In the genomic region with DNA sequence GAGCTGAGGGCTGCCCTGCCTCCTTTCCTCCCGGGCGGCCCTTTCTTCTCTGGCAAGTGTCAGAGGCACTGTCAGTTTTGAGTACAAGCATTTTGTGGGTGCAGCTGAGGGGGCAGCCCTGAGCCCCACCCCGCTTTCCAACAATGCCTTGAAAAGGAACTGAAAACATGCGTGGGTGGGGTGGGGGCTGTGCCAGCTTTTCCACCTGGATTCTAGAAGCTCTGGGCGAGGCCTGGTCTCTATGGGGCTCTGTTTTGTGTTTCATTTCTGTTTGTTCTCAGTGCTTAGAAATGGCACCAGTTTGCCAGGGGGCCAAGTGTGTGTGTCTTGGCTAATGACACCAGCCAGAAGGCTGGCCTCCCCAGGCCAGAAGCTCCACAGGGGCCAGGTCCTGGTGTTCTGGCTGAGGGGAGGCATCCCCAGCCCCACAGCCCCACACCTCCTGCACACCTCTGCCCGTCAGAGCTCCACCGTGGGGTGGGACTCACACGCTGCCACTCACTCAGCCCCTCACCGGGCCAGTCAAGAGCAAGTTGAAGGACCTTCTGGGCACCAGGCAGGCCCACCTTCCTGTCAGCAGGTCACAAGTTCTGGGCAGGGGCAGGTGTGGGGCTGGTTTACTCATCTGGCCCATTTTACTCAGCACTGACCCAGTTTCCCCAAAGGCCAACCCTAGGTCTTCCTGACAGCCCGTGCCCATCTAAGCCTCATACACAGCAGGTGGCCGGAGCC, we compare ENCODE assay signal across 19 cellular contexts.
A peak's percentile ranks its signal among the peaks of the same experiment; 100 is the strongest.
DNase-seq lines count a peak whose midpoint lies in the region; ATAC-seq and TF ChIP-seq lines count a peak whose summit lies in the region.
"Had no signal": no experiment of that assay in that cellular context is flagged by ENCODE, and none has a peak within 500 bp of the region (broad histone marks: within the 10 kb centered on the region; RNA-seq: fewer than 3 reads in every experiment).

No MANE protein-coding gene starts in this region.

- no peaks in the 10 kb centered on the region for H3K23me2 ChIP-seq in H9 (ENCODE audit: insufficient read length, low read depth, low read length, poor library complexity, severe bottlenecking)

- no peaks in the 10 kb centered on the region for H3K36me3 ChIP-seq in osteoblast (ENCODE audit: insufficient read depth, low read length)
- H3K36me3 ChIP-seq: colonic mucosa, SJCRH30 had no signal

- no peak overlapping the region for H3K56ac ChIP-seq in H9 (ENCODE audit: insufficient read length, low read depth, low read length)

- H2BK5ac ChIP-seq in H9 (ENCODE audit: insufficient read length, low read length) = no peak overlapping the region

- H3K4me1 ChIP-seq in osteoblast (ENCODE audit: insufficient read depth, low read length) (no peaks in the 10 kb centered on the region), H9 (ENCODE audit: insufficient read depth, low read length) (peaks cover 5% of the 10 kb centered on the region; the same call in 1 of the 2 replicates)
- H3K4me1 ChIP-seq: colonic mucosa had no signal

- no peak overlapping the region for H2BK20ac ChIP-seq in H9 (ENCODE audit: low read depth, low read length, poor library complexity, severe bottlenecking)

- no peak overlapping the region for H3K9ac ChIP-seq in H9 (ENCODE audit: extremely low read depth, insufficient read length, low read length)

- CTCF ChIA-PET in RWPE1 (lab: Yijun Ruan, JAX) = interaction anchor here (0.6 to 0.7 kb wide), 3 partner anchors 24 to 486 kb away, joined by 3 read pairs; no protein-coding TSS in a partner anchor

- peak overlapping the region; percentile 5; the same call in 1 of the 2 replicates for H3K27ac ChIP-seq in RWPE1
- no peak overlapping the region for H3K27ac ChIP-seq in osteoblast (ENCODE audit: low read depth, low read length)
- H3K27ac ChIP-seq in substantia nigra (ENCODE audit: low read depth, low read length, poor library complexity, severe bottlenecking) = peak overlapping the region; percentile 99
- H3K27ac ChIP-seq in H9 (ENCODE audit: insufficient read length, low read depth, low read length) = no peak overlapping the region
- H3K27ac ChIP-seq: colonic mucosa, neutrophil, SJCRH30 had no signal

- H3T11ph ChIP-seq in H9 (ENCODE audit: low read length) = no peak overlapping the region

- peak overlapping the region; percentile 39 for H3K4me3 Mint-ChIP-seq in dendritic cell treated with granulocyte-macrophage colony-stimulating factor and Interleukin-4, amounts not matched to agents 40 ng/mL and 50 ng/mL, for 4 days
- H3K4me3 Mint-ChIP-seq in H9 = no peak overlapping the region
- H3K4me3 Mint-ChIP-seq: activated CD4-positive, alpha-beta memory T cell treated with anti-CD3 and anti-CD28 coated beads for 36 hours; mesothelial cell of epicardium had no signal

- no peak overlapping the region for H3K23ac ChIP-seq in H9 (ENCODE audit: insufficient read length, low read depth, low read length)

- no peak overlapping the region; the same call in 1 of the 2 replicates for H3K14ac ChIP-seq in H9 (ENCODE audit: insufficient read depth, low read length)

- DNase-seq in RWPE1 (ENCODE audit: low spot score) (no peak), osteoblast (ENCODE audit: insufficient read length, low spot score, missing footprints) (peak; percentile 72), substantia nigra (lab: John Stamatoyannopoulos, UW) (peak in 1 of 49 donors; percentile 71), H9 (no peak), middle frontal gyrus (ENCODE audit: extremely low spot score, low spot score) (no peak), NCI-H82 (lab: John Stamatoyannopoulos, UW) (no peak)
- DNase-seq: activated CD4-positive, alpha-beta memory T cell treated with anti-CD3 and anti-CD28 coated beads for 36 hours; activated naive CD4-positive, alpha-beta T cell treated with anti-CD3 and anti-CD28 coated beads, Interleukin-2, amount 50 U/mL, for 16 hours; activated T-cell treated with anti-CD3 and anti-CD28 coated beads, Interleukin-2, amount 50 U/mL, for 1 hour; colonic mucosa; NCI-H1694 treated with DMSO at 0.1 percent for 48 hours; PC-3; SJCRH30; T-helper 2 cell had no signal

- H3K4me2 ChIP-seq in osteoblast (ENCODE audit: insufficient read depth, low read length) (no peak overlapping the region), H9 (ENCODE audit: insufficient read depth, insufficient read length, low read length) (no peak overlapping the region)

- no CpG with 5 or more reads among the region's 11 CpGs for WGBS in H9 (ENCODE audit: extremely low coverage, insufficient read length, low lambda C conversion rate)

- POLR2A ChIA-PET in RWPE1 (lab: Yijun Ruan, JAX; ENCODE audit: low non-redundant PET) = no interaction called here

- H3K36me3 Mint-ChIP-seq in dendritic cell treated with granulocyte-macrophage colony-stimulating factor and Interleukin-4, amounts not matched to agents 40 ng/mL and 50 ng/mL, for 4 days (ENCODE audit: low read depth) = peaks cover 11% of the 10 kb centered on the region
- peaks cover 5 to 10% (median 5%) of the 10 kb centered on the region in 3 experiments; a peak in 4 of 7 replicates for H3K36me3 Mint-ChIP-seq in H9 (ENCODE audit: insufficient read depth in 1 of 3, low read depth in 3 of 3)
- H3K36me3 Mint-ChIP-seq: activated CD4-positive, alpha-beta memory T cell treated with anti-CD3 and anti-CD28 coated beads for 36 hours had no signal

- no peak for TF ChIP-seq CTCF in RWPE1 (conservative IDR thresholded peaks at IDR 0.05; ENCODE audit: low read depth)
- TF ChIP-seq CTCF in osteoblast (IDR thresholded peaks at IDR 0.05; ENCODE audit: extremely low read depth, low read depth, low read length) = no peak
- no peak for TF ChIP-seq CTCF in H9 (conservative IDR thresholded peaks at IDR 0.05)

- H4K91ac ChIP-seq in H9 (ENCODE audit: insufficient read length, low read depth, low read length) = no peak overlapping the region

- H4K5ac ChIP-seq in H9 (ENCODE audit: insufficient read length, low read depth, low read length) = no peak overlapping the region

- H3K4ac ChIP-seq in H9 (ENCODE audit: low read depth, low read length) = no peak overlapping the region

- no peaks in the 10 kb centered on the region for H4K20me1 ChIP-seq in osteoblast (ENCODE audit: insufficient read depth, low read length)
- H4K20me1 ChIP-seq in H9 (ENCODE audit: control insufficient read depth, insufficient read depth, insufficient read length) = no peaks in the 10 kb centered on the region

- H3K9me3 Mint-ChIP-seq in dendritic cell treated with granulocyte-macrophage colony-stimulating factor and Interleukin-4, amounts not matched to agents 40 ng/mL and 50 ng/mL, for 4 days = no peaks in the 10 kb centered on the region
- peaks cover 3 to 7% of the 10 kb centered on the region in 2 experiments; a peak in 3 of 5 replicates for H3K9me3 Mint-ChIP-seq in H9
- H3K9me3 Mint-ChIP-seq: activated CD4-positive, alpha-beta memory T cell treated with anti-CD3 and anti-CD28 coated beads for 36 hours had no signal

- no peak overlapping the region for H2BK12ac ChIP-seq in H9 (ENCODE audit: insufficient read length, low read depth, low read length)

- peaks cover 6% of the 10 kb centered on the region for H3K27me3 Mint-ChIP-seq in dendritic cell treated with granulocyte-macrophage colony-stimulating factor and Interleukin-4, amounts not matched to agents 40 ng/mL and 50 ng/mL, for 4 days
- peaks cover 2% of the 10 kb centered on the region for H3K27me3 Mint-ChIP-seq in H9 (ENCODE audit: low read depth)
- H3K27me3 Mint-ChIP-seq: activated CD4-positive, alpha-beta memory T cell treated with anti-CD3 and anti-CD28 coated beads for 36 hours had no signal

- intact Hi-C loops in dendritic cell treated with granulocyte-macrophage colony-stimulating factor and Interleukin-4, amounts not matched to agents 40 ng/mL and 50 ng/mL, for 4 days (cut with micrococcal nuclease) = no loop called here

- ATAC-seq in HG02970 (IDR thresholded peaks at IDR 0.05; ENCODE audit: low FRiP score, unreplicated experiment) = no peak
- ATAC-seq: K562, PC-3 had no signal

- H3K79me2 ChIP-seq in osteoblast (ENCODE audit: insufficient read depth, low read length) (no peaks in the 10 kb centered on the region), H9 (ENCODE audit: insufficient read depth, low read length) (no peaks in the 10 kb centered on the region)

- H3K18ac ChIP-seq in H9 (ENCODE audit: insufficient read length, low read depth, low read length) = no peak overlapping the region

- no peak overlapping the region for H2AK5ac ChIP-seq in H9 (ENCODE audit: insufficient read length, low read length)

- peak overlapping the region; percentile 81 for H3K27ac Mint-ChIP-seq in dendritic cell treated with granulocyte-macrophage colony-stimulating factor and Interleukin-4, amounts not matched to agents 40 ng/mL and 50 ng/mL, for 4 days
- no peak overlapping the region for H3K27ac Mint-ChIP-seq in H9
- H3K27ac Mint-ChIP-seq: activated CD4-positive, alpha-beta memory T cell treated with anti-CD3 and anti-CD28 coated beads for 36 hours; mesothelial cell of epicardium had no signal

- H2BK120ac ChIP-seq in H9 (ENCODE audit: low read depth, low read length, poor library complexity, severe bottlenecking) = no peak overlapping the region

- H2BK15ac ChIP-seq in H9 (ENCODE audit: low read depth, low read length) = no peak overlapping the region

- peaks cover 47% of the 10 kb centered on the region for H3K4me1 Mint-ChIP-seq in dendritic cell treated with granulocyte-macrophage colony-stimulating factor and Interleukin-4, amounts not matched to agents 40 ng/mL and 50 ng/mL, for 4 days (ENCODE audit: low read depth)
- peaks cover 15 to 18% of the 10 kb centered on the region in 2 experiments for H3K4me1 Mint-ChIP-seq in H9

- H3K79me1 ChIP-seq in H9 (ENCODE audit: insufficient read depth, low read depth, low read length, poor library complexity, severe bottlenecking) = no peaks in the 10 kb centered on the region

- H2AFZ ChIP-seq in osteoblast (ENCODE audit: low read length) (no peak overlapping the region), H9 (ENCODE audit: low read length) (no peak overlapping the region)

- no peak overlapping the region for H4K8ac ChIP-seq in H9 (replicated peaks; ENCODE audit: insufficient read length, low read depth, low read length)

- H3K9me3 ChIP-seq in osteoblast (ENCODE audit: low read depth, low read length) (no peaks in the 10 kb centered on the region), H9 (ENCODE audit: control insufficient read depth, low read depth, low read length) (no peaks in the 10 kb centered on the region)
- H3K9me3 ChIP-seq: colonic mucosa, neutrophil, SJCRH30 had no signal

- H3K27me3 ChIP-seq in osteoblast (ENCODE audit: insufficient read depth, low read length) (no peaks in the 10 kb centered on the region), H9 (ENCODE audit: insufficient read depth, low read length) (no peaks in the 10 kb centered on the region)
- H3K27me3 ChIP-seq: colonic mucosa, neutrophil, SJCRH30 had no signal

- no peak overlapping the region for H3K4me3 ChIP-seq in osteoblast (ENCODE audit: insufficient read depth, low read length)
- H3K4me3 ChIP-seq: colonic mucosa, K562, SJCRH30 had no signal

Comparison
In these comparisons a context has a peak if more than half of its experiments do, and no peak if none do; other contexts are left out.
1. H3K27ac ChIP-seq: peak in RWPE1 (single experiment) and substantia nigra (single experiment); none in osteoblast (single experiment) and H9 (single experiment).